ENCODE assay signal across 1 cellular context in the genomic region with DNA sequence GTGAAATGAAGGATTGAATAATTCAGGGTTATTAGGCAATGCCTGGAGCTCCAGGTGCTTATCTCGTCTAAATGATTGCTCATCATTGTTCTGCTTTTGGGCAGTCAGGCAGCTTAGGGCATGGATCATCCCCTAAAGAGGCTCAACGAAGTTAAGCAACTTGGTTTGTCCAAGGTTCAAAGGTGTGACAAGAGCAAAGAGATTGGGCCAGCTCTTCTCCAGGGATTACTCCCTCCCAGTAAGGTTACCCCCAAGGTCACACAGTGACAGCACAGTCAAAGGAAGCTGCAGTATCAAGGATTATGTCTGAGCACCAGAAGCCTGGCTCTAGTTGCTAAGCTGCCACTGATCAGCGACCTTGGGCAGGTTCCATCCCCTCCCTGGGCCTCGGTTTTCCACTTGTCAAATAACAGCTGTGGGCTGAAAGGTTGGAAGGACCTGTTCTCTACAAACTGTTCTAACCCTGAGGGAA.
TF ChIP-seq lines count a peak whose summit lies in the region.

No MANE protein-coding gene starts in this region.

TF ChIP-seq in HepG2, 621 proteins besides CTCF, POLR2A, EP300 and RAD21 (continued from another document and continues in another):
- TF ChIP-seq, protein P1, sequence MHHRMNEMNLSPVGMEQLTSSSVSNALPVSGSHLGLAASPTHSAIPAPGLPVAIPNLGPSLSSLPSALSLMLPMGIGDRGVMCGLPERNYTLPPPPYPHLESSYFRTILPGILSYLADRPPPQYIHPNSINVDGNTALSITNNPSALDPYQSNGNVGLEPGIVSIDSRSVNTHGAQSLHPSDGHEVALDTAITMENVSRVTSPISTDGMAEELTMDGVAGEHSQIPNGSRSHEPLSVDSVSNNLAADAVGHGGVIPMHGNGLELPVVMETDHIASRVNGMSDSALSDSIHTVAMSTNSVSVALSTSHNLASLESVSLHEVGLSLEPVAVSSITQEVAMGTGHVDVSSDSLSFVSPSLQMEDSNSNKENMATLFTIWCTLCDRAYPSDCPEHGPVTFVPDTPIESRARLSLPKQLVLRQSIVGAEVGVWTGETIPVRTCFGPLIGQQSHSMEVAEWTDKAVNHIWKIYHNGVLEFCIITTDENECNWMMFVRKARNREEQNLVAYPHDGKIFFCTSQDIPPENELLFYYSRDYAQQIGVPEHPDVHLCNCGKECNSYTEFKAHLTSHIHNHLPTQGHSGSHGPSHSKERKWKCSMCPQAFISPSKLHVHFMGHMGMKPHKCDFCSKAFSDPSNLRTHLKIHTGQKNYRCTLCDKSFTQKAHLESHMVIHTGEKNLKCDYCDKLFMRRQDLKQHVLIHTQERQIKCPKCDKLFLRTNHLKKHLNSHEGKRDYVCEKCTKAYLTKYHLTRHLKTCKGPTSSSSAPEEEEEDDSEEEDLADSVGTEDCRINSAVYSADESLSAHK (CRISPR knock-in tag; IDR thresholded peaks at IDR 0.05; ENCODE audit: borderline replicate concordance), result no peak
- TF ChIP-seq PHF8 (CRISPR knock-in tag; IDR thresholded peaks at IDR 0.05) (no peak; the same call in 1 of the 2 replicates), BCL6 (CRISPR knock-in tag; IDR thresholded peaks at IDR 0.05) (peak; percentile 83), EEA1 (CRISPR knock-in tag; IDR thresholded peaks at IDR 0.05; ENCODE audit: borderline replicate concordance) (no peak), SOX13 (IDR thresholded peaks at IDR 0.05) (peak; percentile 62; the same call in 1 of the 2 replicates), SOX13 (CRISPR knock-in tag; conservative IDR thresholded peaks at IDR 0.05 in 1 of 2, IDR thresholded peaks at IDR 0.05 in 1 of 2) (peak in 1 of 2 experiments; percentile 95; a peak in 2 of 4 replicates), MATR3 (CRISPR knock-in tag; IDR thresholded peaks at IDR 0.05) (no peak), ZZZ3 (CRISPR knock-in tag; IDR thresholded peaks at IDR 0.05; ENCODE audit: borderline replicate concordance) (no peak), POLR2AphosphoS2 (IDR thresholded peaks at IDR 0.05; ENCODE audit: low read depth, low read length) (no peak), BRD4 (CRISPR knock-in tag; IDR thresholded peaks at IDR 0.05) (no peak), ZFP90 (CRISPR knock-in tag; IDR thresholded peaks at IDR 0.05; ENCODE audit: borderline replicate concordance) (no peak), ZNF230 (CRISPR knock-in tag; IDR thresholded peaks at IDR 0.05) (no peak), NCOA2 (CRISPR knock-in tag; IDR thresholded peaks at IDR 0.05) (peak; percentile 90), RFXAP (CRISPR knock-in tag; IDR thresholded peaks at IDR 0.05; ENCODE audit: borderline replicate concordance) (no peak), SP5 (CRISPR knock-in tag; IDR thresholded peaks at IDR 0.05; ENCODE audit: borderline replicate concordance, low read depth) (peak; percentile 52; the same call in 1 of the 2 replicates), CCDC6 (CRISPR knock-in tag; IDR thresholded peaks at IDR 0.05) (peak; percentile 61; the same call in 1 of the 2 replicates), ZMYM4 (CRISPR knock-in tag; IDR thresholded peaks at IDR 0.05) (peak; percentile 84)
- TF ChIP-seq, protein P2, sequence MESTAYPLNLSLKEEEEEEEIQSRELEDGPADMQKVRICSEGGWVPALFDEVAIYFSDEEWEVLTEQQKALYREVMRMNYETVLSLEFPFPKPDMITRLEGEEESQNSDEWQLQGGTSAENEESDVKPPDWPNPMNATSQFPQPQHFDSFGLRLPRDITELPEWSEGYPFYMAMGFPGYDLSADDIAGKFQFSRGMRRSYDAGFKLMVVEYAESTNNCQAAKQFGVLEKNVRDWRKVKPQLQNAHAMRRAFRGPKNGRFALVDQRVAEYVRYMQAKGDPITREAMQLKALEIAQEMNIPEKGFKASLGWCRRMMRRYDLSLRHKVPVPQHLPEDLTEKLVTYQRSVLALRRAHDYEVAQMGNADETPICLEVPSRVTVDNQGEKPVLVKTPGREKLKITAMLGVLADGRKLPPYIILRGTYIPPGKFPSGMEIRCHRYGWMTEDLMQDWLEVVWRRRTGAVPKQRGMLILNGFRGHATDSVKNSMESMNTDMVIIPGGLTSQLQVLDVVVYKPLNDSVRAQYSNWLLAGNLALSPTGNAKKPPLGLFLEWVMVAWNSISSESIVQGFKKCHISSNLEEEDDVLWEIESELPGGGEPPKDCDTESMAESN (CRISPR knock-in tag; conservative IDR thresholded peaks at IDR 0.05), result no peak
- TF ChIP-seq, protein P3, sequence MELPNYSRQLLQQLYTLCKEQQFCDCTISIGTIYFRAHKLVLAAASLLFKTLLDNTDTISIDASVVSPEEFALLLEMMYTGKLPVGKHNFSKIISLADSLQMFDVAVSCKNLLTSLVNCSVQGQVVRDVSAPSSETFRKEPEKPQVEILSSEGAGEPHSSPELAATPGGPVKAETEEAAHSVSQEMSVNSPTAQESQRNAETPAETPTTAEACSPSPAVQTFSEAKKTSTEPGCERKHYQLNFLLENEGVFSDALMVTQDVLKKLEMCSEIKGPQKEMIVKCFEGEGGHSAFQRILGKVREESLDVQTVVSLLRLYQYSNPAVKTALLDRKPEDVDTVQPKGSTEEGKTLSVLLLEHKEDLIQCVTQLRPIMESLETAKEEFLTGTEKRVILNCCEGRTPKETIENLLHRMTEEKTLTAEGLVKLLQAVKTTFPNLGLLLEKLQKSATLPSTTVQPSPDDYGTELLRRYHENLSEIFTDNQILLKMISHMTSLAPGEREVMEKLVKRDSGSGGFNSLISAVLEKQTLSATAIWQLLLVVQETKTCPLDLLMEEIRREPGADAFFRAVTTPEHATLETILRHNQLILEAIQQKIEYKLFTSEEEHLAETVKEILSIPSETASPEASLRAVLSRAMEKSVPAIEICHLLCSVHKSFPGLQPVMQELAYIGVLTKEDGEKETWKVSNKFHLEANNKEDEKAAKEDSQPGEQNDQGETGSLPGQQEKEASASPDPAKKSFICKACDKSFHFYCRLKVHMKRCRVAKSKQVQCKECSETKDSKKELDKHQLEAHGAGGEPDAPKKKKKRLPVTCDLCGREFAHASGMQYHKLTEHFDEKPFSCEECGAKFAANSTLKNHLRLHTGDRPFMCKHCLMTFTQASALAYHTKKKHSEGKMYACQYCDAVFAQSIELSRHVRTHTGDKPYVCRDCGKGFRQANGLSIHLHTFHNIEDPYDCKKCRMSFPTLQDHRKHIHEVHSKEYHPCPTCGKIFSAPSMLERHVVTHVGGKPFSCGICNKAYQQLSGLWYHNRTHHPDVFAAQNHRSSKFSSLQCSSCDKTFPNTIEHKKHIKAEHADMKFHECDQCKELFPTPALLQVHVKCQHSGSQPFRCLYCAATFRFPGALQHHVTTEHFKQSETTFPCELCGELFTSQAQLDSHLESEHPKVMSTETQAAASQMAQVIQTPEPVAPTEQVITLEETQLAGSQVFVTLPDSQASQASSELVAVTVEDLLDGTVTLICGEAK (IDR thresholded peaks at IDR 0.05), result no peak
- TF ChIP-seq, protein P3 (CRISPR knock-in tag; IDR thresholded peaks at IDR 0.05), result no peak
- TF ChIP-seq, protein P4, sequence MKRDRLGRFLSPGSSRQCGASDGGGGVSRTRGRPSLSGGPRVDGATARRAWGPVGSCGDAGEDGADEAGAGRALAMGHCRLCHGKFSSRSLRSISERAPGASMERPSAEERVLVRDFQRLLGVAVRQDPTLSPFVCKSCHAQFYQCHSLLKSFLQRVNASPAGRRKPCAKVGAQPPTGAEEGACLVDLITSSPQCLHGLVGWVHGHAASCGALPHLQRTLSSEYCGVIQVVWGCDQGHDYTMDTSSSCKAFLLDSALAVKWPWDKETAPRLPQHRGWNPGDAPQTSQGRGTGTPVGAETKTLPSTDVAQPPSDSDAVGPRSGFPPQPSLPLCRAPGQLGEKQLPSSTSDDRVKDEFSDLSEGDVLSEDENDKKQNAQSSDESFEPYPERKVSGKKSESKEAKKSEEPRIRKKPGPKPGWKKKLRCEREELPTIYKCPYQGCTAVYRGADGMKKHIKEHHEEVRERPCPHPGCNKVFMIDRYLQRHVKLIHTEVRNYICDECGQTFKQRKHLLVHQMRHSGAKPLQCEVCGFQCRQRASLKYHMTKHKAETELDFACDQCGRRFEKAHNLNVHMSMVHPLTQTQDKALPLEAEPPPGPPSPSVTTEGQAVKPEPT (CRISPR knock-in tag; IDR thresholded peaks at IDR 0.05; ENCODE audit: low read depth), result no peak
- TF ChIP-seq, protein P5, sequence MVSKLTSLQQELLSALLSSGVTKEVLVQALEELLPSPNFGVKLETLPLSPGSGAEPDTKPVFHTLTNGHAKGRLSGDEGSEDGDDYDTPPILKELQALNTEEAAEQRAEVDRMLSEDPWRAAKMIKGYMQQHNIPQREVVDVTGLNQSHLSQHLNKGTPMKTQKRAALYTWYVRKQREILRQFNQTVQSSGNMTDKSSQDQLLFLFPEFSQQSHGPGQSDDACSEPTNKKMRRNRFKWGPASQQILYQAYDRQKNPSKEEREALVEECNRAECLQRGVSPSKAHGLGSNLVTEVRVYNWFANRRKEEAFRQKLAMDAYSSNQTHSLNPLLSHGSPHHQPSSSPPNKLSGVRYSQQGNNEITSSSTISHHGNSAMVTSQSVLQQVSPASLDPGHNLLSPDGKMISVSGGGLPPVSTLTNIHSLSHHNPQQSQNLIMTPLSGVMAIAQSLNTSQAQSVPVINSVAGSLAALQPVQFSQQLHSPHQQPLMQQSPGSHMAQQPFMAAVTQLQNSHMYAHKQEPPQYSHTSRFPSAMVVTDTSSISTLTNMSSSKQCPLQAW (CRISPR knock-in tag; IDR thresholded peaks at IDR 0.05), result no peak
- TF ChIP-seq, protein P6, sequence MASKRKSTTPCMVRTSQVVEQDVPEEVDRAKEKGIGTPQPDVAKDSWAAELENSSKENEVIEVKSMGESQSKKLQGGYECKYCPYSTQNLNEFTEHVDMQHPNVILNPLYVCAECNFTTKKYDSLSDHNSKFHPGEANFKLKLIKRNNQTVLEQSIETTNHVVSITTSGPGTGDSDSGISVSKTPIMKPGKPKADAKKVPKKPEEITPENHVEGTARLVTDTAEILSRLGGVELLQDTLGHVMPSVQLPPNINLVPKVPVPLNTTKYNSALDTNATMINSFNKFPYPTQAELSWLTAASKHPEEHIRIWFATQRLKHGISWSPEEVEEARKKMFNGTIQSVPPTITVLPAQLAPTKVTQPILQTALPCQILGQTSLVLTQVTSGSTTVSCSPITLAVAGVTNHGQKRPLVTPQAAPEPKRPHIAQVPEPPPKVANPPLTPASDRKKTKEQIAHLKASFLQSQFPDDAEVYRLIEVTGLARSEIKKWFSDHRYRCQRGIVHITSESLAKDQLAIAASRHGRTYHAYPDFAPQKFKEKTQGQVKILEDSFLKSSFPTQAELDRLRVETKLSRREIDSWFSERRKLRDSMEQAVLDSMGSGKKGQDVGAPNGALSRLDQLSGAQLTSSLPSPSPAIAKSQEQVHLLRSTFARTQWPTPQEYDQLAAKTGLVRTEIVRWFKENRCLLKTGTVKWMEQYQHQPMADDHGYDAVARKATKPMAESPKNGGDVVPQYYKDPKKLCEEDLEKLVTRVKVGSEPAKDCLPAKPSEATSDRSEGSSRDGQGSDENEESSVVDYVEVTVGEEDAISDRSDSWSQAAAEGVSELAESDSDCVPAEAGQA (IDR thresholded peaks at IDR 0.05; ENCODE audit: low read depth), result no peak
- TF ChIP-seq, protein P6 (CRISPR knock-in tag; IDR thresholded peaks at IDR 0.05; ENCODE audit: borderline replicate concordance), result no peak
- TF ChIP-seq, protein P7, sequence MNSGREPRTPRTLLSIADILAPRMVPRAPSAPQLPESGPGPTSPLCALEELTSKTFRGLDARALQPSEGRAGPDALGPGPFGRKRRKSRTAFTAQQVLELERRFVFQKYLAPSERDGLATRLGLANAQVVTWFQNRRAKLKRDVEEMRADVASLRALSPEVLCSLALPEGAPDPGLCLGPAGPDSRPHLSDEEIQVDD (CRISPR knock-in tag; IDR thresholded peaks at IDR 0.05; ENCODE audit: borderline replicate concordance), result no peak
- TF ChIP-seq, protein P8, sequence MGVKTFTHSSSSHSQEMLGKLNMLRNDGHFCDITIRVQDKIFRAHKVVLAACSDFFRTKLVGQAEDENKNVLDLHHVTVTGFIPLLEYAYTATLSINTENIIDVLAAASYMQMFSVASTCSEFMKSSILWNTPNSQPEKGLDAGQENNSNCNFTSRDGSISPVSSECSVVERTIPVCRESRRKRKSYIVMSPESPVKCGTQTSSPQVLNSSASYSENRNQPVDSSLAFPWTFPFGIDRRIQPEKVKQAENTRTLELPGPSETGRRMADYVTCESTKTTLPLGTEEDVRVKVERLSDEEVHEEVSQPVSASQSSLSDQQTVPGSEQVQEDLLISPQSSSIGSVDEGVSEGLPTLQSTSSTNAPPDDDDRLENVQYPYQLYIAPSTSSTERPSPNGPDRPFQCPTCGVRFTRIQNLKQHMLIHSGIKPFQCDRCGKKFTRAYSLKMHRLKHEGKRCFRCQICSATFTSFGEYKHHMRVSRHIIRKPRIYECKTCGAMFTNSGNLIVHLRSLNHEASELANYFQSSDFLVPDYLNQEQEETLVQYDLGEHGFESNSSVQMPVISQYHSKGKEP (CRISPR knock-in tag; IDR thresholded peaks at IDR 0.05), result no peak
